Comparison of ENCODE assay signal across 21 cellular contexts in the genomic region with DNA sequence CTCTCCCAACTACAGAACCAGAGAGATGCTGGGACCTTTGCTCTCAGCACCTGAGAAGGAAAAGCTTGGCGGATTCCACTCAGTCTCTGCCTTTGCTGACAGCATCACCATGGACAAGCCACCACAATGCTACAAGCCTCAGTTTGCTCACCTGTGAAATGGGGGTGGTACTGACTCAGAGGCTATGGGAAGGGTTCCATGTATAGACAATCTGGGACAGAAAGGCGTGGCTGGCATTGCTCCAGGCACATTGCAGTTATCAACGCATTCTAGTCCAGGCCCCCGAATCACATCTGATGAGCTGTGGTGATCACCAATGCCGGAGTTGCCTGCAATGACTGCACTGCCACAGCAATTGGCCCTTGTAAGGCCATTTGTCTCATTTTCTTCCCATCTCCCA.
"Had no signal": no experiment of that assay in that cellular context is flagged by ENCODE, and none has a peak within 500 bp of the region (broad histone marks: within the 10 kb centered on the region; RNA-seq: fewer than 3 reads in every experiment).

No MANE protein-coding gene starts in this region.

- H3K4me3 ChIP-seq: heart right ventricle, hepatocyte, left ventricle myocardium inferior, lung, ovary, right atrium auricular region, skin epidermis, stomach, testis, thyroid gland, upper lobe of right lung had no signal

- H2AFZ ChIP-seq: hepatocyte had no signal

- H3K36me3 ChIP-seq: heart right ventricle, left ventricle myocardium inferior, ovary, right atrium auricular region, stomach, thyroid gland, upper lobe of right lung had no signal

- H3K27ac ChIP-seq: heart right ventricle, hepatocyte, left ventricle myocardium inferior, ovary, right atrium auricular region, skin epidermis, stomach, testis, thyroid gland, upper lobe of right lung had no signal

- H3K27me3 ChIP-seq: hepatocyte, ovary, right atrium auricular region, testis, thyroid gland had no signal

- H3K79me2 ChIP-seq: hepatocyte had no signal

- H3K4me1 ChIP-seq: right atrium auricular region, stomach, thyroid gland, upper lobe of right lung had no signal

- H3K4me2 ChIP-seq: hepatocyte had no signal

- DNase-seq: heart right ventricle; islet precursor cell; left ventricle myocardium inferior; mesendoderm; naive thymus-derived CD4-positive, alpha-beta T cell; ovary; stimulated activated CD4-positive, alpha-beta T cell treated with anti-CD3 and anti-CD28 coated beads, Interleukin-1b, Interleukin-23, amount 100 ng/mL, for 48 hours; stimulated activated CD4-positive, alpha-beta T cell treated with anti-CD3 and anti-CD28 coated beads, Interleukin-2, amount 100 ng/mL, for 48 hours; stimulated activated naive B cell treated with anti-CD40 and anti-IgM and Interleukin-4, amounts not matched to agents 10 μg/mL and 1 μg/mL and 100 μg/mL, for 72 hours; stimulated activated naive CD8-positive, alpha-beta T cell treated with anti-CD3 and anti-CD28 coated beads, Interleukin-15, Interleukin-2, amounts not matched to agents 100 U/mL and 50 U/mL, for 24 hours; stomach; testis; thyroid gland; trophoblast cell; upper lobe of right lung had no signal

- ATAC-seq: heart right ventricle; naive thymus-derived CD4-positive, alpha-beta T cell; natural killer cell treated with Interleukin-12 subunit alpha and Interleukin-12 subunit beta and Interleukin-15 and Interleukin-18, amount 100 ng/mL, for 72 hours; sciatic nerve; stimulated activated naive B cell treated with anti-CD40 and anti-IgM and Interleukin-4, amounts not matched to agents 10 μg/mL and 1 μg/mL and 100 μg/mL, for 72 hours; stimulated activated naive CD8-positive, alpha-beta T cell treated with anti-CD3 and anti-CD28 coated beads, Interleukin-15, Interleukin-2, amounts not matched to agents 100 U/mL and 50 U/mL, for 24 hours; upper lobe of right lung had no signal

- H3K9me3 ChIP-seq: heart right ventricle, left ventricle myocardium inferior, ovary, right atrium auricular region, testis, thyroid gland, upper lobe of right lung had no signal
